16 cellular contexts compared by ENCODE assay signal in the genomic region with DNA sequence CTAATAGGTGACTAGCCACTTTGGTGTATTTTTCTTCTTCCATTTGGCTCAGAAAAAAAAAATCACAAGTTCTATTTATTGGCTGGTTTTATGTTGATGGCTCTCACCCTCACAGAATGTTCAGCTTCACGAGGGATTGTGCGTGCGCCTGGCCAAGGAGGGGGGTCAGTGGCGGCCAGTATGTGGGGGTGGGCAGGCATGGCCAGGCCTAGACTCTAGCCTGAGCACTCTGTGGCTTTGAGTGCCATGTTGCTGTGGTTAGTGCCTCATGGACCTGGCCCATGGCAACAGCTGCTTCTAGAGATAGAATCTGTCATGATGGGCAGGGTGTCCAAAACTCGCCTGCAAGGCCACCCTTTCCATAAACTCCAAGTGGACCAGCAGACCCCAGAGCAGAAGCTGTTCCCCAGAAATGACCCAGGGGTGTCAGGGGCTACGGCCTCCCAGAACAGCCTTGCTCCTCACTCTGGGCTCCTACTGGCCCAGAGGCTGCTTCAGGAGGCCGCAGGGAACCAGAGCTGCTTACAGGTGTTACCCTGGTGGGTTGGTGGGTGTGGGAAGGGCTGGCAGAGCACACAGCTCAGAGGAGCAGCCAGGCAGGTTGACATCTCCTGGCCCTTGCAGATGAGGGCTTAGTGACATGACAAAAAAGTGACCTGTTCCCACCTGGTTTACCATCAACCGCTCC.
DNase-seq lines count a peak whose midpoint lies in the region; ATAC-seq and TF ChIP-seq lines count a peak whose summit lies in the region.
"Had no signal": no experiment of that assay in that cellular context is flagged by ENCODE, and none has a peak within 500 bp of the region (broad histone marks: within the 10 kb centered on the region; RNA-seq: fewer than 3 reads in every experiment).

No MANE protein-coding gene starts in this region.

- no peak overlapping the region for H3K23ac ChIP-seq in mesendoderm (ENCODE audit: low read length)

- WGBS in mesendoderm (ENCODE audit: extremely low coverage, insufficient coverage, low lambda C conversion rate) = no CpG with 5 or more reads among the region's 8 CpGs
- whole genome bisulfite sequencing in stomach, 5 donors = 92 to 98% (median 96%) methylated on average over 7 to 8 of the region's 8 CpGs

- no peak for TF ChIP-seq CTCF in stomach (IDR thresholded peaks at IDR 0.05)
- no peak for TF ChIP-seq CTCF in Peyer's patch (IDR thresholded peaks at IDR 0.05)

- H3K56ac ChIP-seq in mesendoderm (ENCODE audit: low read length) = peak overlapping the region; percentile 32

- H3K27me3 Mint-ChIP-seq in activated T-cell treated with anti-CD3 and anti-CD28 coated beads, Interleukin-2, amount 50 U/mL, for 24 hours = no peaks in the 10 kb centered on the region
- no peaks in the 10 kb centered on the region for H3K27me3 Mint-ChIP-seq in activated T-cell treated with anti-CD3 and anti-CD28 coated beads, Interleukin-2, amount 50 U/mL, for 4 hours (ENCODE audit: low read depth)
- no peaks in the 10 kb centered on the region for H3K27me3 Mint-ChIP-seq in activated naive CD8-positive, alpha-beta T cell
- H3K27me3 Mint-ChIP-seq: naive thymus-derived CD8-positive, alpha-beta T cell had no signal

- TF ChIP-seq POLR2A in stomach (IDR thresholded peaks at IDR 0.05) (no peak), Peyer's patch (IDR thresholded peaks at IDR 0.05) (no peak)

- no peak overlapping the region for H3K4me2 ChIP-seq in mesendoderm (ENCODE audit: low read length)

- H3K4me1 Mint-ChIP-seq in activated T-cell treated with anti-CD3 and anti-CD28 coated beads, Interleukin-2, amount 50 U/mL, for 24 hours (ENCODE audit: low read depth) = peaks cover 60% of the 10 kb centered on the region
- peaks cover 20% of the 10 kb centered on the region for H3K4me1 Mint-ChIP-seq in activated T-cell treated with anti-CD3 and anti-CD28 coated beads, Interleukin-2, amount 50 U/mL, for 4 hours (ENCODE audit: low read depth)
- H3K4me1 Mint-ChIP-seq in activated naive CD8-positive, alpha-beta T cell (ENCODE audit: low read depth) = peaks cover 44% of the 10 kb centered on the region

- no peaks in the 10 kb centered on the region for H3K79me1 ChIP-seq in mesendoderm (ENCODE audit: low read length)

- no peaks in the 10 kb centered on the region for H3K79me2 ChIP-seq in mesendoderm (ENCODE audit: control insufficient read depth, insufficient read depth, low read length)

- DNase-seq in activated T-cell treated with anti-CD3 and anti-CD28 coated beads, Interleukin-2, amount 50 U/mL, for 24 hours = no peak
- no peak for DNase-seq in activated T-cell treated with anti-CD3 and anti-CD28 coated beads, Interleukin-2, amount 50 U/mL, for 4 hours
- no peak for DNase-seq in mesendoderm
- no peak for DNase-seq in stomach
- no peak for DNase-seq in Peyer's patch
- DNase-seq: activated CD8-positive, alpha-beta memory T cell treated with anti-CD3 and anti-CD28 coated beads, Interleukin-2, amount 50 U/mL, for 4 hours; activated naive CD4-positive, alpha-beta T cell treated with anti-CD3 and anti-CD28 coated beads, Interleukin-2, amount 50 U/mL, for 16 hours; naive thymus-derived CD8-positive, alpha-beta T cell; NCI-H748 treated with DMSO at 0.1 percent for 48 hours; stimulated activated CD4-positive, alpha-beta T cell treated with anti-CD3 and anti-CD28 coated beads, Interleukin-2, amount 100 ng/mL, for 24 hours; SW 1271; WERI-Rb-1 had no signal

- H3K4me1 ChIP-seq in mesendoderm (ENCODE audit: control insufficient read depth, low read depth, low read length) (peaks cover 9% of the 10 kb centered on the region), stomach (peaks cover 30 to 85% (median 58%) of the 10 kb centered on the region in 4 donors), Peyer's patch (peaks cover 0 to 42% (median 2%) of the 10 kb centered on the region in 4 donors)

- no peaks in the 10 kb centered on the region for H3K9me3 Mint-ChIP-seq in activated T-cell treated with anti-CD3 and anti-CD28 coated beads, Interleukin-2, amount 50 U/mL, for 24 hours
- no peaks in the 10 kb centered on the region for H3K9me3 Mint-ChIP-seq in activated T-cell treated with anti-CD3 and anti-CD28 coated beads, Interleukin-2, amount 50 U/mL, for 4 hours
- H3K9me3 Mint-ChIP-seq in activated naive CD8-positive, alpha-beta T cell (ENCODE audit: low read depth) = no peaks in the 10 kb centered on the region
- H3K9me3 Mint-ChIP-seq: naive thymus-derived CD8-positive, alpha-beta T cell had no signal

- no peak overlapping the region for H2BK5ac ChIP-seq in mesendoderm (ENCODE audit: low read length)

- H3K27ac ChIP-seq in mesendoderm (ENCODE audit: low read depth, low read length) (no peak overlapping the region), stomach (peak overlapping the region in 4 of 5 donors; percentile 16 to 86 (median 66)), Peyer's patch (peak overlapping the region in 1 of 4 donors; percentile 9)
- H3K27ac ChIP-seq: WERI-Rb-1 had no signal

- H3K18ac ChIP-seq in mesendoderm (ENCODE audit: low read length) = no peak overlapping the region

- H3K36me3 Mint-ChIP-seq in activated T-cell treated with anti-CD3 and anti-CD28 coated beads, Interleukin-2, amount 50 U/mL, for 24 hours (ENCODE audit: low read depth) = peaks cover 77% of the 10 kb centered on the region
- H3K36me3 Mint-ChIP-seq in activated T-cell treated with anti-CD3 and anti-CD28 coated beads, Interleukin-2, amount 50 U/mL, for 4 hours (ENCODE audit: insufficient read depth) = peaks cover 20% of the 10 kb centered on the region
- peaks cover 23% of the 10 kb centered on the region for H3K36me3 Mint-ChIP-seq in activated naive CD8-positive, alpha-beta T cell

- no peak overlapping the region for H2BK15ac ChIP-seq in mesendoderm (replicated peaks; ENCODE audit: low read depth)

- H4K8ac ChIP-seq in mesendoderm (ENCODE audit: low read depth, low read length) = no peak overlapping the region

- H3K27ac Mint-ChIP-seq in activated T-cell treated with anti-CD3 and anti-CD28 coated beads, Interleukin-2, amount 50 U/mL, for 24 hours = peak overlapping the region; percentile 59
- H3K27ac Mint-ChIP-seq in activated naive CD8-positive, alpha-beta T cell = peak overlapping the region; percentile 34

- H3K9me3 ChIP-seq in stomach = no peaks in the 10 kb centered on the region
- no peaks in the 10 kb centered on the region for H3K9me3 ChIP-seq in Peyer's patch

- TF ChIP-seq EP300 in stomach (IDR thresholded peaks at IDR 0.05) = no peak

- intact Hi-C loops in stomach (cut with DNase I; ENCODE audit: low total_unique reads) = no loop called here

- H3K4me3 ChIP-seq in mesendoderm (ENCODE audit: low read length) (no peak overlapping the region), stomach (no peak overlapping the region), Peyer's patch (no peak overlapping the region)

- H3K4me3 Mint-ChIP-seq in activated T-cell treated with anti-CD3 and anti-CD28 coated beads, Interleukin-2, amount 50 U/mL, for 24 hours = no peak overlapping the region
- no peak overlapping the region for H3K4me3 Mint-ChIP-seq in activated T-cell treated with anti-CD3 and anti-CD28 coated beads, Interleukin-2, amount 50 U/mL, for 4 hours
- no peak overlapping the region for H3K4me3 Mint-ChIP-seq in activated naive CD8-positive, alpha-beta T cell
- H3K4me3 Mint-ChIP-seq: naive thymus-derived CD8-positive, alpha-beta T cell had no signal

- no peak overlapping the region for H4K5ac ChIP-seq in mesendoderm (ENCODE audit: low read length)

- no peaks in the 10 kb centered on the region for H3K36me3 ChIP-seq in mesendoderm (ENCODE audit: control insufficient read depth, insufficient read depth, low read length)
- H3K36me3 ChIP-seq in stomach = peaks cover 4 to 13% (median 8%) of the 10 kb centered on the region in 4 donors
- peaks cover 0 to 5% (median 0%) of the 10 kb centered on the region in 3 donors for H3K36me3 ChIP-seq in Peyer's patch

- H3K27me3 ChIP-seq in mesendoderm (ENCODE audit: insufficient read depth, low read length, poor library complexity) = no peaks in the 10 kb centered on the region
- H3K27me3 ChIP-seq in stomach = no peaks in the 10 kb centered on the region
- H3K27me3 ChIP-seq in Peyer's patch = no peaks in the 10 kb centered on the region

- H2BK120ac ChIP-seq in mesendoderm (ENCODE audit: low read depth, low read length) = no peak overlapping the region

- no peak for ATAC-seq in activated T-cell treated with anti-CD3 and anti-CD28 coated beads, Interleukin-2, amount 50 U/mL, for 4 hours
- ATAC-seq in GM21526 (IDR thresholded peaks at IDR 0.05; ENCODE audit: low FRiP score, unreplicated experiment) (no peak), GM18858 (IDR thresholded peaks at IDR 0.05; ENCODE audit: unreplicated experiment) (no peak)
- ATAC-seq: HCT116; naive thymus-derived CD8-positive, alpha-beta T cell had no signal

- no peak overlapping the region for H3K9ac ChIP-seq in mesendoderm (ENCODE audit: low read length)

- no peak overlapping the region for H2AK5ac ChIP-seq in mesendoderm (ENCODE audit: low read length)

- no peak overlapping the region for H3K4ac ChIP-seq in mesendoderm (ENCODE audit: low read depth, low read length)
